9 cellular contexts compared by ENCODE assay signal in genomic region chr3:184040010-184040409, GRCh38. TPM values are rescaled to one million over a fixed set of nuclear protein-coding genes. Genes with fewer than 3 reads are reported as not detected.
DNase-seq lines count a peak whose midpoint lies in the region; ATAC-seq and TF ChIP-seq lines count a peak whose summit lies in the region.
"Had no signal": no experiment of that assay in that cellular context is flagged by ENCODE, and none has a peak within 500 bp of the region (broad histone marks: within the 10 kb centered on the region; RNA-seq: fewer than 3 reads in every experiment).

No MANE protein-coding gene starts in this region.

- intact Hi-C loops in left ventricle myocardium superior (cut with micrococcal nuclease): no loop called here
- intact Hi-C loops in upper lobe of right lung (cut with DNase I): no loop called here

- no peaks in the 10 kb centered on the region for H3K27me3 Mint-ChIP-seq in activated T-cell treated with anti-CD3 and anti-CD28 coated beads, Interleukin-2, amount 50 U/mL, for 72 hours (ENCODE audit: low read depth)

- no peak for TF ChIP-seq POLR2A in erythroblast (IDR thresholded peaks at IDR 0.05; ENCODE audit: low read length)

- TF ChIP-seq CTCF in cardiac muscle cell (IDR thresholded peaks at IDR 0.05; ENCODE audit: low read depth, low read length): peak; percentile 41
- TF ChIP-seq CTCF in upper lobe of right lung (IDR thresholded peaks at IDR 0.05): peak; percentile 27

- H3K36me3 ChIP-seq in cardiac muscle cell (no peaks in the 10 kb centered on the region), upper lobe of right lung (no peaks in the 10 kb centered on the region)

- no peaks in the 10 kb centered on the region for H3K36me3 Mint-ChIP-seq in activated T-cell treated with anti-CD3 and anti-CD28 coated beads, Interleukin-2, amount 50 U/mL, for 72 hours (ENCODE audit: insufficient read depth in 2 of 2)

- no peak overlapping the region for H3K27ac Mint-ChIP-seq in activated T-cell treated with anti-CD3 and anti-CD28 coated beads, Interleukin-2, amount 50 U/mL, for 72 hours

- H3K9me3 Mint-ChIP-seq in activated T-cell treated with anti-CD3 and anti-CD28 coated beads, Interleukin-2, amount 50 U/mL, for 72 hours: no peaks in the 10 kb centered on the region

- no peak overlapping the region for H3K4me3 Mint-ChIP-seq in activated T-cell treated with anti-CD3 and anti-CD28 coated beads, Interleukin-2, amount 50 U/mL, for 72 hours

- H3K9me3 ChIP-seq in cardiac muscle cell (ENCODE audit: low read depth) (no peaks in the 10 kb centered on the region), upper lobe of right lung (no peaks in the 10 kb centered on the region)

- H3K4me3 ChIP-seq in cardiac muscle cell (no peak overlapping the region), upper lobe of right lung (no peak overlapping the region)

- H3K4me1 Mint-ChIP-seq in activated T-cell treated with anti-CD3 and anti-CD28 coated beads, Interleukin-2, amount 50 U/mL, for 72 hours (ENCODE audit: low read depth): no peaks in the 10 kb centered on the region

- H3K27ac ChIP-seq in cardiac muscle cell: no peak overlapping the region
- H3K27ac ChIP-seq in upper lobe of right lung: no peak overlapping the region

- DNase-seq in cardiac muscle cell (ENCODE audit: low read depth in 1 of 2, low spot score in 1 of 2) (peak; percentile 22 to 33), left ventricle myocardium superior (no peak), NCI-H82 (lab: John Stamatoyannopoulos, UW) (peak; percentile 95), erythroblast (lab: John Stamatoyannopoulos, UW) (peak; percentile 37 to 57), upper lobe of right lung (no peak), cerebellum (ENCODE audit: low spot score) (no peak)
- DNase-seq in activated T-cell treated with anti-CD3 and anti-CD28 coated beads, Interleukin-2, amount 50 U/mL, for 72 hours: no peak
- DNase-seq in activated CD8-positive, alpha-beta memory T cell treated with anti-CD3 and anti-CD28 coated beads, Interleukin-2, amount 50 U/mL, for 48 hours: no peak

- ATAC-seq in left ventricle myocardium superior (no peak), upper lobe of right lung (peak; percentile 54)
- no peak for ATAC-seq in activated T-cell treated with anti-CD3 and anti-CD28 coated beads, Interleukin-2, amount 50 U/mL, for 72 hours (replicated peaks in 1 of 2)

- no peaks in the 10 kb centered on the region for H3K4me1 ChIP-seq in cardiac muscle cell (ENCODE audit: low read depth)
- H3K4me1 ChIP-seq in upper lobe of right lung: no peaks in the 10 kb centered on the region

- H3K27me3 ChIP-seq in cardiac muscle cell (no peaks in the 10 kb centered on the region), upper lobe of right lung (no peaks in the 10 kb centered on the region)

RNA-seq across cellular contexts. Expression of gene HTR3D, which starts 8.5 kb away (rescaled TPM):
- total RNA-seq in cardiac muscle cell: not detected in 2 replicates
- polyA plus RNA-seq in cardiac muscle cell: not detected in 2 replicates
- total RNA-seq in left ventricle myocardium superior: not detected
- not detected for total RNA-seq in upper lobe of right lung
- total RNA-seq in cerebellum: not detected
- not detected for total RNA-seq in activated T-cell treated with anti-CD3 and anti-CD28 coated beads, Interleukin-2, amount 50 U/mL, for 72 hours
- polyA plus RNA-seq: adipose tissue had no signal

RNA-seq across cellular contexts. Expression of gene HTR3C, which starts 12.8 kb away (rescaled TPM):
- not detected in 2 replicates for total RNA-seq in cardiac muscle cell
- polyA plus RNA-seq in cardiac muscle cell: 0.16 TPM in 1 of 2 replicates, not detected in the other
- total RNA-seq in left ventricle myocardium superior: not detected
- not detected for total RNA-seq in upper lobe of right lung
- total RNA-seq in cerebellum: not detected
- not detected for total RNA-seq in activated T-cell treated with anti-CD3 and anti-CD28 coated beads, Interleukin-2, amount 50 U/mL, for 72 hours
- polyA plus RNA-seq: adipose tissue had no signal

RNA-seq across cellular contexts. Expression of gene ABCC5, which starts 22.3 kb away (rescaled TPM):
- total RNA-seq in cardiac muscle cell: 56.2 and 68.8 TPM in 2 replicates
- 92.0 and 97.2 TPM in 2 replicates for polyA plus RNA-seq in cardiac muscle cell
- 44.1 TPM for total RNA-seq in left ventricle myocardium superior
- total RNA-seq in upper lobe of right lung: 33.5 TPM
- 74.4 TPM for total RNA-seq in cerebellum
- total RNA-seq in activated T-cell treated with anti-CD3 and anti-CD28 coated beads, Interleukin-2, amount 50 U/mL, for 72 hours: 10 to 100 TPM; 18.2 to 22.4 TPM

RNA-seq across cellular contexts. Expression of gene HTR3E, which starts 56.9 kb away (rescaled TPM):
- total RNA-seq in cardiac muscle cell: not detected in 2 replicates
- polyA plus RNA-seq in cardiac muscle cell: 0.15 TPM in 1 of 2 replicates, not detected in the other
- total RNA-seq in left ventricle myocardium superior: not detected
- not detected for total RNA-seq in upper lobe of right lung
- total RNA-seq in cerebellum: not detected
- total RNA-seq in activated T-cell treated with anti-CD3 and anti-CD28 coated beads, Interleukin-2, amount 50 U/mL, for 72 hours: not detected
- polyA plus RNA-seq: adipose tissue had no signal

Comparison
In these comparisons a context has a peak if more than half of its experiments do, and no peak if none do; other contexts are left out.
1. DNase-seq: peak in cardiac muscle cell (2 of 2), NCI-H82 (single experiment) and erythroblast (2 of 2); none in left ventricle myocardium superior (single experiment), upper lobe of right lung (single experiment), cerebellum (single experiment), activated T-cell treated with anti-CD3 and anti-CD28 coated beads, Interleukin-2, amount 50 U/mL, for 72 hours (0 of 2) and activated CD8-positive, alpha-beta memory T cell treated with anti-CD3 and anti-CD28 coated beads, Interleukin-2, amount 50 U/mL, for 48 hours (single experiment).